23 cellular contexts compared by ENCODE assay signal in the genomic region with DNA sequence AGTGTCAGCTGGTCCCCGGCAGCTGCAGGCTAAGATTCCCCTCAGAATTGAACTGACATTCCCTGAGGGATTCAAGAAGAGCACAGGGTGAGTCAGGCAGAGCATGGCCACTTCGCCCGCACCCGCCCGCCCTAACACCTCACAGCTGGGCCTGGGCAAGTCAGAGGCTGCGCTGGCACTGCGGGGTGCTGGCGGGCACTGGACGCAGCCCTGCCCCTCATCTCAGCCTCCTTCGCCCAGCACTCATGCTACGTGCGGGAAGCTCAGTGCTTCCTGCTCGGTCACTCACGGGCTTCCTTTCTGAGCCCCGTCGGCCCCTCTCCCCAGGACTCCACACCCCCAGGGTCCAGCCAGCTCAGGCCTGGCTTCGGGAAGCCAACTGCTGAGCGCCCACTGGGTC. TPM values are rescaled to one million over a fixed set of nuclear protein-coding genes. Genes with fewer than 3 reads are reported as not detected.
DNase-seq lines count a peak whose midpoint lies in the region; ATAC-seq and TF ChIP-seq lines count a peak whose summit lies in the region.
"Had no signal": no experiment of that assay in that cellular context is flagged by ENCODE, and none has a peak within 500 bp of the region (broad histone marks: within the 10 kb centered on the region; RNA-seq: fewer than 3 reads in every experiment).

No MANE protein-coding gene starts in this region.

- H3F3A ChIP-seq in GM23248 (ENCODE audit: insufficient read depth), result peaks cover 3% of the 10 kb centered on the region; the same call in 1 of the 2 replicates

- no peak for TF ChIP-seq CTCF in dorsolateral prefrontal cortex (IDR thresholded peaks at IDR 0.05 in 54 of 56, conservative IDR thresholded peaks at IDR 0.05 in 2 of 56; ENCODE audit: low read depth in 1 of 56, partially characterized antibody in 56 of 56)
- TF ChIP-seq CTCF in psoas muscle (IDR thresholded peaks at IDR 0.05), result no peak

- peaks cover 75% of the 10 kb centered on the region for H3K79me2 ChIP-seq in GM23248 (ENCODE audit: insufficient read depth)

- no peak overlapping the region for H3K9ac ChIP-seq in GM23248

- in situ Hi-C loops in GM23248 (cut with MboI), result no loop called here

- peaks cover 25% of the 10 kb centered on the region for H3K4me1 ChIP-seq in GM23248 (ENCODE audit: insufficient read depth)
- peaks cover 57% of the 10 kb centered on the region for H3K4me1 ChIP-seq in psoas muscle

- intact Hi-C loops in dorsolateral prefrontal cortex (cut with DNase I) (loop anchor here in 1 of 2 donors (5.0 kb wide), 1 partner anchor 144 kb away; no protein-coding TSS in a partner anchor), psoas muscle (cut with DNase I) (loop anchor here (5.0 to 10.0 kb wide), 2 partner anchors 52 to 139 kb away; a partner anchor contains a TSS)

- H3K27ac Mint-ChIP-seq in activated T-helper 17 cell treated with anti-CD3 and anti-CD28 coated beads, Interleukin-2, amount 50 U/mL, for 72 hours, result no peak overlapping the region
- H3K27ac Mint-ChIP-seq: CD4-positive, alpha-beta memory T cell; T-helper 2 cell treated with Interferon-gamma antibody and Interleukin-4, amounts not matched to agents 5 μg/mL and 100 μg/mL, for 36 hours; WTC11 had no signal

- no peak overlapping the region for H3K4me2 ChIP-seq in GM23248 (ENCODE audit: unreplicated experiment)

- H3K9me3 Mint-ChIP-seq in activated T-helper 17 cell treated with anti-CD3 and anti-CD28 coated beads, Interleukin-2, amount 50 U/mL, for 72 hours, result no peaks in the 10 kb centered on the region
- H3K9me3 Mint-ChIP-seq: CD4-positive, alpha-beta memory T cell; T-helper 2 cell treated with Interferon-gamma antibody and Interleukin-4, amounts not matched to agents 5 μg/mL and 100 μg/mL, for 36 hours; WTC11 had no signal

- peaks cover 22% of the 10 kb centered on the region for H3K36me3 Mint-ChIP-seq in activated T-helper 17 cell treated with anti-CD3 and anti-CD28 coated beads, Interleukin-2, amount 50 U/mL, for 72 hours (ENCODE audit: low read depth)

- no peak overlapping the region for H2AFZ ChIP-seq in GM23248

- no peaks in the 10 kb centered on the region for H4K20me1 ChIP-seq in GM23248 (ENCODE audit: insufficient read depth)

- H3K9me3 ChIP-seq in GM23248 (ENCODE audit: low read depth) (no peaks in the 10 kb centered on the region), psoas muscle (no peaks in the 10 kb centered on the region)
- H3K9me3 ChIP-seq: left lung, mucosa of descending colon had no signal

- ATAC-seq in psoas muscle, result peak; percentile 65 to 79 (median 74)
- no peak for ATAC-seq in activated T-helper 17 cell treated with anti-CD3 and anti-CD28 coated beads, Interleukin-2, amount 50 U/mL, for 72 hours (replicated peaks)
- ATAC-seq: K562, left lung, mucosa of descending colon, WTC11 had no signal

- H3K4me1 Mint-ChIP-seq in activated T-helper 17 cell treated with anti-CD3 and anti-CD28 coated beads, Interleukin-2, amount 50 U/mL, for 72 hours, result no peaks in the 10 kb centered on the region

- H3K27me3 Mint-ChIP-seq in activated T-helper 17 cell treated with anti-CD3 and anti-CD28 coated beads, Interleukin-2, amount 50 U/mL, for 72 hours, result no peaks in the 10 kb centered on the region
- H3K27me3 Mint-ChIP-seq: CD4-positive, alpha-beta memory T cell had no signal

- H3K36me3 ChIP-seq in GM23248 (ENCODE audit: low read depth), result peaks cover 6% of the 10 kb centered on the region; the same call in 1 of the 2 replicates
- peaks cover 0 to 34% of the 10 kb centered on the region in 2 donors for H3K36me3 ChIP-seq in psoas muscle (ENCODE audit: insufficient read depth in 1 of 2, low read depth in 1 of 2)

- H3K27ac ChIP-seq in GM23248 (no peak overlapping the region), dorsolateral prefrontal cortex (peak overlapping the region in 30 of 59 donors; percentile 6 to 91 (median 41)), psoas muscle (peak overlapping the region; percentile 86)
- H3K27ac ChIP-seq: SK-N-MC had no signal

- 86 to 90% methylated on average over 10 to 18 of the region's 18 CpGs for WGBS in GM23248 (ENCODE audit: low coverage in 1 of 2, low lambda C conversion rate in 2 of 2, missing lambda C conversion rate in 2 of 2), 2 experiments
- WGBS in psoas muscle, 3 donors, result 26 to 50% (median 31%) methylated on average over 17 to 18 of the region's 18 CpGs

- no peaks in the 10 kb centered on the region for H3K27me3 ChIP-seq in GM23248 (replicated peaks; ENCODE audit: insufficient read depth)
- no peaks in the 10 kb centered on the region for H3K27me3 ChIP-seq in dorsolateral prefrontal cortex
- H3K27me3 ChIP-seq in psoas muscle (ENCODE audit: insufficient read depth in 3 of 3, low read length in 2 of 3), result no peaks in the 10 kb centered on the region
- H3K27me3 ChIP-seq: left lung had no signal

- no peaks in the 10 kb centered on the region for H3K9me2 ChIP-seq in GM23248 (ENCODE audit: insufficient read depth)

- H3K4me3 ChIP-seq in GM23248 (no peak overlapping the region), dorsolateral prefrontal cortex (peak overlapping the region in 4 of 59 donors; percentile 3 to 20 (median 13)), psoas muscle (no peak overlapping the region)
- H3K4me3 ChIP-seq: K562, left lung, mucosa of descending colon, SK-N-MC had no signal

- no peak overlapping the region for H3K4me3 Mint-ChIP-seq in activated T-helper 17 cell treated with anti-CD3 and anti-CD28 coated beads, Interleukin-2, amount 50 U/mL, for 72 hours
- H3K4me3 Mint-ChIP-seq: CD4-positive, alpha-beta memory T cell; T-helper 2 cell treated with Interferon-gamma antibody and Interleukin-4, amounts not matched to agents 5 μg/mL and 100 μg/mL, for 36 hours; WTC11 had no signal

- peak; percentile 28 for DNase-seq in AG08395 (ENCODE audit: low spot score)
- peak; percentile 20 for DNase-seq in GM23248
- DNase-seq in dorsolateral prefrontal cortex, result peak in 1 of 10 donors; percentile 42
- DNase-seq in psoas muscle, result peak; percentile 57 to 83
- no peak for DNase-seq in activated CD8-positive, alpha-beta memory T cell treated with anti-CD3 and anti-CD28 coated beads, Interleukin-2, amount 50 U/mL, for 4 hours
- no peak for DNase-seq in activated effector memory CD4-positive, alpha-beta T cell treated with anti-CD3 and anti-CD28 coated beads, Interleukin-2, amount 50 U/mL, for 16 hours
- DNase-seq in T1000 (lab: John Stamatoyannopoulos, UW), result no peak
- DNase-seq: activated CD4-positive, alpha-beta T cell treated with anti-CD3 and anti-CD28 coated beads, Interleukin-2, amount 50 U/mL, for 4 hours; activated naive CD4-positive, alpha-beta T cell; activated T-cell treated with anti-CD3 and anti-CD28 coated beads for 4 hours; amygdala; central memory CD4-positive, alpha-beta T cell; DMS153; mucosa of descending colon; NCI-H1694; stimulated activated CD8-positive, alpha-beta memory T cell treated with anti-CD3 and anti-CD28 coated beads, Interleukin-4, amount 100 ng/mL, for 48 hours had no signal

RNA-seq across cellular contexts. Expression of a gene that starts 56.9 kb away (rescaled TPM):
- total RNA-seq in GM23248 (2014; rRNA removed; shearing (Covaris generic)), result 17.3 and 19.1 TPM in 2 replicates
- 13.3 and 14.3 TPM in 2 replicates for polyA plus RNA-seq in GM23248 (2016; fragmentation: Nextera tagmentation; extraction: Ambion mirVana)
- total RNA-seq in dorsolateral prefrontal cortex, result 100 to 1,000 TPM in 56 of 120 experiments, 10 to 100 TPM in 64; 67.9 to 201 (median 99.1) TPM
- total RNA-seq in psoas muscle, result 10 to 100 TPM; 35.8 to 51.7 (median 44.0) TPM
- polyA plus RNA-seq in psoas muscle, result 10 to 100 TPM; 24.2 to 34.2 (median 25.2) TPM
- total RNA-seq in activated T-helper 17 cell treated with anti-CD3 and anti-CD28 coated beads, Interleukin-2, amount 50 U/mL, for 72 hours, result 10 to 100 TPM; 31.3 to 51.8 TPM

Comparison
In these comparisons a context has a peak if more than half of its experiments do, and no peak if none do; other contexts are left out.
1. DNase-seq: peak in AG08395 (single experiment), GM23248 (single experiment) and psoas muscle (2 of 2); none in activated CD8-positive, alpha-beta memory T cell treated with anti-CD3 and anti-CD28 coated beads, Interleukin-2, amount 50 U/mL, for 4 hours (single experiment), activated effector memory CD4-positive, alpha-beta T cell treated with anti-CD3 and anti-CD28 coated beads, Interleukin-2, amount 50 U/mL, for 16 hours (single experiment) and T1000 (single experiment).